ENCODE assay signal across 8 cellular contexts in genomic region chr4:149031399-149031798, GRCh38.
DNase-seq lines count a peak whose midpoint lies in the region; ATAC-seq and TF ChIP-seq lines count a peak whose summit lies in the region.

No MANE protein-coding gene starts in this region.

- no peak overlapping the region for H3K4me3 Mint-ChIP-seq in immature natural killer cell
- H3K4me3 Mint-ChIP-seq in activated CD4-positive, alpha-beta T cell treated with anti-CD3 and anti-CD28 coated beads, Interleukin-2, amount 10 ng/mL, durations not matched to agents 7 days and 5 days: no peak overlapping the region

- in situ Hi-C loops in astrocyte of the cerebellum (cut with HindIII; ENCODE audit: low sequenced_read_pairs): no loop called here

- H3K9me3 Mint-ChIP-seq in immature natural killer cell: no peaks in the 10 kb centered on the region
- H3K9me3 Mint-ChIP-seq in activated CD4-positive, alpha-beta T cell treated with anti-CD3 and anti-CD28 coated beads, Interleukin-2, amount 10 ng/mL, durations not matched to agents 7 days and 5 days: no peaks in the 10 kb centered on the region

- no peak overlapping the region for H3K4me3 ChIP-seq in astrocyte of the cerebellum (ENCODE audit: low read depth, low read length)

- DNase-seq in astrocyte of the cerebellum (ENCODE audit: low read depth) (peak; percentile 2), lung microvascular endothelial cell (ENCODE audit: low read depth in 2 of 2) (peak; percentile 41 to 46), middle frontal gyrus (ENCODE audit: extremely low spot score, low spot score) (no peak), immature natural killer cell (no peak), retina (no peak)
- no peak for DNase-seq in activated CD4-positive, alpha-beta T cell treated with anti-CD3 and anti-CD28 coated beads, Interleukin-2, amount 10 ng/mL, durations not matched to agents 7 days and 5 days

- CTCF ChIA-PET in activated CD4-positive, alpha-beta T cell treated with anti-CD3 and anti-CD28 coated beads, Interleukin-2, amount 10 ng/mL, durations not matched to agents 7 days and 5 days (lab: Charles Lee): no interaction called here

- H3K36me3 Mint-ChIP-seq in immature natural killer cell: no peaks in the 10 kb centered on the region
- no peaks in the 10 kb centered on the region for H3K36me3 Mint-ChIP-seq in activated CD4-positive, alpha-beta T cell treated with anti-CD3 and anti-CD28 coated beads, Interleukin-2, amount 10 ng/mL, durations not matched to agents 7 days and 5 days (ENCODE audit: low read depth)

- no peak overlapping the region for H3K27ac Mint-ChIP-seq in immature natural killer cell
- no peak overlapping the region for H3K27ac Mint-ChIP-seq in activated CD4-positive, alpha-beta T cell treated with anti-CD3 and anti-CD28 coated beads, Interleukin-2, amount 10 ng/mL, durations not matched to agents 7 days and 5 days

- peak; percentile 72 for ATAC-seq in HG03280 (IDR thresholded peaks at IDR 0.05; ENCODE audit: unreplicated experiment)

- POLR2A ChIA-PET in activated CD4-positive, alpha-beta T cell treated with anti-CD3 and anti-CD28 coated beads, Interleukin-2, amount 10 ng/mL, durations not matched to agents 7 days and 5 days (lab: Charles Lee): no interaction called here

- H3K27me3 Mint-ChIP-seq in immature natural killer cell (ENCODE audit: low read depth in 3 of 3): peaks cover 0 to 7% (median 0%) of the 10 kb centered on the region in 3 donors
- no peaks in the 10 kb centered on the region for H3K27me3 Mint-ChIP-seq in activated CD4-positive, alpha-beta T cell treated with anti-CD3 and anti-CD28 coated beads, Interleukin-2, amount 10 ng/mL, durations not matched to agents 7 days and 5 days

- TF ChIP-seq CTCF in GM12874 (IDR thresholded peaks at IDR 0.05; ENCODE audit: insufficient read depth, low read depth, low read length) (peak; percentile 28; the same call in 1 of the 2 replicates), astrocyte of the cerebellum (IDR thresholded peaks at IDR 0.05; ENCODE audit: low read depth, low read length, missing control alignments) (peak; percentile 49)

- H3K4me1 Mint-ChIP-seq in immature natural killer cell: no peaks in the 10 kb centered on the region
- H3K4me1 Mint-ChIP-seq in activated CD4-positive, alpha-beta T cell treated with anti-CD3 and anti-CD28 coated beads, Interleukin-2, amount 10 ng/mL, durations not matched to agents 7 days and 5 days: no peaks in the 10 kb centered on the region

Comparison
In these comparisons a context has a peak if more than half of its experiments do, and no peak if none do; other contexts are left out.
1. DNase-seq: peak in astrocyte of the cerebellum (single experiment) and lung microvascular endothelial cell (2 of 2); none in middle frontal gyrus (single experiment), immature natural killer cell (0 of 3), retina (single experiment) and activated CD4-positive, alpha-beta T cell treated with anti-CD3 and anti-CD28 coated beads, Interleukin-2, amount 10 ng/mL, durations not matched to agents 7 days and 5 days (single experiment).